In the genomic region with DNA sequence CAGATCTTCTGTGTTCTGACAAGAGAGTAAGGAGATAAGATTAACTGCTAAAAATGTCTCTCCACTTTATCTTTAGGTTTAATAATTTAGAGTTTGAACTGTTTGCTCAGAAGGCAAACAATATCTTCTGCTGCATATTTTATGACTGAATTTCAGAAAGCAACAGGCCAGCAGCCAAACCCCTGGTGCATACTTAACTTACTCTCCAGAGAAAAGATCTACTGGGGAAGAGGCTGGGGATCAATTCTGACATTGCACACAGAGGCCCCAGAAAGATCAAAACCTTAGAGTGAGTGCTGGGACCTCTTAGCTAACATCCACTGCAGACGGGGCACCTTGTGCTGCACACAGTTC, we compare ENCODE assay signal across 20 cellular contexts.
"Had no signal": no experiment of that assay in that cellular context is flagged by ENCODE, and none has a peak within 500 bp of the region (broad histone marks: within the 10 kb centered on the region; RNA-seq: fewer than 3 reads in every experiment).

No MANE protein-coding gene starts in this region.

- DNase-seq: Kasumi-1, MM.1S, NCI-H1092 treated with DMSO at 0.1 percent for 48 hours, NCI-H1436, NCI-H187 treated with DMSO at 0.1 percent for 48 hours, NCI-H2029 treated with DMSO at 0.1 percent for 48 hours, NCI-H2171 treated with DMSO at 0.1 percent for 48 hours, NCI-H345, NCI-H446 treated with DMSO at 0.1 percent for 48 hours, NCI-H510A treated with DMSO at 0.1 percent for 48 hours, NCI-H526, NCI-H82, Right ventricle myocardium superior, RPMI8226, SK-N-SH, SW 1271 had no signal

- H3K4me1 Mint-ChIP-seq: IgD-negative memory B cell had no signal

- H3K4me3 Mint-ChIP-seq: IgD-negative memory B cell had no signal

- H3K27ac ChIP-seq: KMS-11 had no signal

- H3K4me3 ChIP-seq: K562 had no signal

- H3K36me3 Mint-ChIP-seq: IgD-negative memory B cell had no signal

- H3K27ac Mint-ChIP-seq: IgD-negative memory B cell had no signal

- ATAC-seq: K562 had no signal

- FAIRE-seq: K562, RCC 7860 had no signal

- H3K9ac ChIP-seq: KMS-11, SK-N-SH had no signal
